ENCODE assay signal across 12 cellular contexts in the genomic region with DNA sequence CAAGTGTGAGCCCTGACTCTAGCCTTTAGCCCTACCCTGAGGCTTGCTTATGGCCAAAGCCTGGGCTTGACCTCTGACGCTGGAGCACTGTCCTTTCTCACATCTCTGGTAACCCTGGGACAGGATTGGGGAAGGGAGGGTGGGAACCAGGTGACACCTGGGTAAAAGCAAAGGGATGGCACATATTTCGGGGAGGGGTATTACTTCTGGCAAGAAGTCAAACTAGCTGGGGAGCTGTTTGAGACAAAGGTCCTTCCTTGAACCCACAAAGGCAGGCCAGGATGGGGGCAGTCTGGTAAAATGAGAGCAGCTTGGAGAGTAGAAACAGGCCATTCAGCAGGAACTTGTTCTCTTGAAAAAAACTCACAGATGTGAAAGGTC. TPM values are rescaled to one million over a fixed set of nuclear protein-coding genes. Genes with fewer than 3 reads are reported as not detected.
A peak's percentile ranks its signal among the peaks of the same experiment; 100 is the strongest.
DNase-seq lines count a peak whose midpoint lies in the region; ATAC-seq and TF ChIP-seq lines count a peak whose summit lies in the region.
"Had no signal": no experiment of that assay in that cellular context is flagged by ENCODE, and none has a peak within 500 bp of the region (broad histone marks: within the 10 kb centered on the region; RNA-seq: fewer than 3 reads in every experiment).

No MANE protein-coding gene starts in this region.

- H3K27ac Mint-ChIP-seq in chondrocyte (ENCODE audit: unreplicated experiment) (peak overlapping the region; percentile 87), neural progenitor cell (no peak overlapping the region), nephron progenitor cell (no peak overlapping the region)

- TF ChIP-seq EP300 in upper lobe of left lung (IDR thresholded peaks at IDR 0.05), result no peak

- H3F3A ChIP-seq in neural progenitor cell (ENCODE audit: low read depth), result peaks cover 30% of the 10 kb centered on the region

- H2AFZ ChIP-seq in neural progenitor cell (replicated peaks), result no peak overlapping the region

- H3K27ac ChIP-seq in heart right ventricle (peak overlapping the region in 9 of 10 donors; percentile 54 to 98 (median 73)), neural progenitor cell (no peak overlapping the region), upper lobe of left lung (peak overlapping the region; percentile 41 to 93 (median 64))
- H3K27ac ChIP-seq: KMS-11 had no signal

- no peak for TF ChIP-seq CTCF in heart right ventricle (IDR thresholded peaks at IDR 0.05)
- TF ChIP-seq CTCF in chondrocyte (IDR thresholded peaks at IDR 0.05), result no peak
- no peak for TF ChIP-seq CTCF in neural progenitor cell (IDR thresholded peaks at IDR 0.05)
- no peak for TF ChIP-seq CTCF in upper lobe of left lung (IDR thresholded peaks at IDR 0.05)
- no peak for TF ChIP-seq CTCF in nephron progenitor cell (IDR thresholded peaks at IDR 0.05)

- DNase-seq in heart right ventricle (no peak), left cardiac atrium (no peak), chondrocyte (ENCODE audit: low spot score) (no peak), neural progenitor cell (ENCODE audit: low spot score) (no peak), upper lobe of left lung (no peak), C1 segment of cervical spinal cord (lab: John Stamatoyannopoulos, UW) (no peak), nephron progenitor cell (no peak), NCI-H1092 treated with DMSO at 0.1 percent for 48 hours (lab: John Stamatoyannopoulos, UW) (no peak)
- DNase-seq: central memory CD4-positive, alpha-beta T cell; kidney; NCI-H2081 treated with DMSO at 0.1 percent for 48 hours had no signal

- H3K9me3 ChIP-seq in heart right ventricle, result no peaks in the 10 kb centered on the region
- H3K9me3 ChIP-seq in neural progenitor cell (ENCODE audit: low read depth), result no peaks in the 10 kb centered on the region
- no peaks in the 10 kb centered on the region for H3K9me3 ChIP-seq in upper lobe of left lung

- no peaks in the 10 kb centered on the region for H3K27me3 Mint-ChIP-seq in chondrocyte (ENCODE audit: low read depth)
- peaks cover 5% of the 10 kb centered on the region for H3K27me3 Mint-ChIP-seq in neural progenitor cell (ENCODE audit: insufficient read depth, low read depth)
- H3K27me3 Mint-ChIP-seq in nephron progenitor cell (ENCODE audit: low read depth, poor library complexity), result peaks cover 41% of the 10 kb centered on the region

- H3K4me2 ChIP-seq in neural progenitor cell, result peak overlapping the region; percentile 71

- no peaks in the 10 kb centered on the region for H3K27me3 ChIP-seq in heart right ventricle
- H3K27me3 ChIP-seq in neural progenitor cell, result peaks cover 30% of the 10 kb centered on the region
- no peaks in the 10 kb centered on the region for H3K27me3 ChIP-seq in upper lobe of left lung

- no peaks in the 10 kb centered on the region for H4K20me1 ChIP-seq in neural progenitor cell (ENCODE audit: low read depth)

- H3K4me1 Mint-ChIP-seq in chondrocyte (ENCODE audit: low read depth) (peaks cover 52% of the 10 kb centered on the region), neural progenitor cell (peaks cover 23% of the 10 kb centered on the region), nephron progenitor cell (peaks cover 45% of the 10 kb centered on the region)

- ATAC-seq in heart right ventricle (no peak), left cardiac atrium (no peak), upper lobe of left lung (ENCODE audit: low FRiP score in 2 of 2) (no peak)

- intact Hi-C loops in heart right ventricle (cut with DNase I), result loop anchor here in 3 of 10 donors (5.0 to 10.0 kb wide), 2 partner anchors 50 to 53 kb away; partner anchors contain the start of gene ATPAF1 (in 3 of the 3)
- intact Hi-C loops in left cardiac atrium (cut with DNase I), result no loop called here

- 70 to 76% methylated on average over 2 of the region's 2 CpGs for WGBS in heart right ventricle, 2 donors
- 89 to 93% methylated on average over 2 of the region's 2 CpGs for WGBS in upper lobe of left lung, 2 donors

- H3K4me1 ChIP-seq in heart right ventricle, result peaks cover 25 to 63% (median 58%) of the 10 kb centered on the region in 9 donors
- peaks cover 28% of the 10 kb centered on the region for H3K4me1 ChIP-seq in neural progenitor cell
- peaks cover 44 to 63% (median 49%) of the 10 kb centered on the region in 4 donors for H3K4me1 ChIP-seq in upper lobe of left lung

- no peak overlapping the region for H3K9ac ChIP-seq in neural progenitor cell
- H3K9ac ChIP-seq: KMS-11 had no signal

- no peak for TF ChIP-seq POLR2A in upper lobe of left lung (IDR thresholded peaks at IDR 0.05)

- H3K36me3 ChIP-seq in heart right ventricle, result peaks cover 0 to 36% (median 14%) of the 10 kb centered on the region in 9 donors
- H3K36me3 ChIP-seq in neural progenitor cell, result no peaks in the 10 kb centered on the region
- peaks cover 3 to 29% (median 12%) of the 10 kb centered on the region in 4 donors for H3K36me3 ChIP-seq in upper lobe of left lung

- H3K9me3 Mint-ChIP-seq in chondrocyte (ENCODE audit: low read depth), result no peaks in the 10 kb centered on the region
- H3K9me3 Mint-ChIP-seq in neural progenitor cell, result no peaks in the 10 kb centered on the region
- H3K9me3 Mint-ChIP-seq in nephron progenitor cell, result no peaks in the 10 kb centered on the region

- H3K4me3 Mint-ChIP-seq in chondrocyte (ENCODE audit: unreplicated experiment), result no peak overlapping the region
- peak overlapping the region; percentile 82 for H3K4me3 Mint-ChIP-seq in neural progenitor cell
- no peak overlapping the region for H3K4me3 Mint-ChIP-seq in nephron progenitor cell

- H3K36me3 Mint-ChIP-seq in chondrocyte (ENCODE audit: low read depth), result peaks cover 7% of the 10 kb centered on the region
- H3K36me3 Mint-ChIP-seq in neural progenitor cell, result peaks cover 2% of the 10 kb centered on the region
- no peaks in the 10 kb centered on the region for H3K36me3 Mint-ChIP-seq in nephron progenitor cell (ENCODE audit: low read depth)

- H3K79me2 ChIP-seq in neural progenitor cell (ENCODE audit: low read depth), result no peaks in the 10 kb centered on the region

- H3K4me3 ChIP-seq in heart right ventricle (peak overlapping the region in 4 of 10 donors; percentile 33 to 89 (median 64)), neural progenitor cell (no peak overlapping the region), upper lobe of left lung (peak overlapping the region in 1 of 4 donors; percentile 85)

RNA-seq across cellular contexts. Expression of gene MOB3C, which starts 2.0 kb away (rescaled TPM):
- 10 to 100 TPM in 6 of 10 donors, 1 to 10 TPM in 4; 8.6 to 16.9 (median 12.2) TPM for total RNA-seq in heart right ventricle
- 1 to 10 TPM; 7.9 to 9.6 TPM for polyA plus RNA-seq in heart right ventricle
- total RNA-seq in left cardiac atrium, result 10 to 100 TPM; 18.3 to 22.1 TPM
- 6.2 to 12.2 TPM (median 6.3 TPM) in 3 replicates for total RNA-seq in chondrocyte
- total RNA-seq in neural progenitor cell (ENCODE audit: low replicate concordance), result 1.1 and 2.3 TPM in 2 replicates
- 10 to 100 TPM; 15.1 to 33.3 (median 22.2) TPM for total RNA-seq in upper lobe of left lung

RNA-seq across cellular contexts. Expression of gene MKNK1, which starts 10.5 kb away (rescaled TPM):
- total RNA-seq in heart right ventricle (10 to 100 TPM; 32.2 to 50.6 (median 36.8) TPM), left cardiac atrium (10 to 100 TPM; 39.7 to 42.7 TPM), chondrocyte (24.5 to 25.8 TPM (median 25.1 TPM) in 3 replicates), neural progenitor cell (ENCODE audit: low replicate concordance) (10.5 and 16.4 TPM in 2 replicates), upper lobe of left lung (100 to 1,000 TPM in 1 of 6 donors, 10 to 100 TPM in 5; 45.7 to 174 (median 62.2) TPM)
- 10 to 100 TPM; 22.4 to 43.1 TPM for polyA plus RNA-seq in heart right ventricle

RNA-seq across cellular contexts. Expression of gene ATPAF1, which starts 53.6 kb away (rescaled TPM):
- total RNA-seq in heart right ventricle (100 to 1,000 TPM; 157 to 271 (median 209) TPM), left cardiac atrium (100 to 1,000 TPM; 134 to 137 TPM), chondrocyte (22.9 to 33.2 TPM (median 27.7 TPM) in 3 replicates), neural progenitor cell (ENCODE audit: low replicate concordance) (65.1 and 79.3 TPM in 2 replicates), upper lobe of left lung (10 to 100 TPM; 26.2 to 39.6 (median 34.3) TPM)
- polyA plus RNA-seq in heart right ventricle, result 100 to 1,000 TPM in 1 of 2 donors, 10 to 100 TPM in 1; 80.5 to 196 TPM

RNA-seq across cellular contexts. Expression of gene TEX38, which starts 57.1 kb away (rescaled TPM):
- total RNA-seq in heart right ventricle, result not detected
- polyA plus RNA-seq in heart right ventricle, result not detected
- under 1 TPM in 1 of 2 donors, not detected in 1; 0.35 TPM for total RNA-seq in left cardiac atrium
- total RNA-seq in chondrocyte, result not detected in 3 replicates
- total RNA-seq in neural progenitor cell (ENCODE audit: low replicate concordance), result not detected in 2 replicates
- not detected for total RNA-seq in upper lobe of left lung
